In genomic region chr11:94017446-94017845, GRCh38 we compare ENCODE assay signal across 21 cellular contexts. TPM values are rescaled to one million over a fixed set of nuclear protein-coding genes. Genes with fewer than 3 reads are reported as not detected.
"Had no signal": no experiment of that assay in that cellular context is flagged by ENCODE, and none has a peak within 500 bp of the region (broad histone marks: within the 10 kb centered on the region; RNA-seq: fewer than 3 reads in every experiment).

No MANE protein-coding gene starts in this region.

- H3K4me3 ChIP-seq: cardiac muscle cell, lung, prostate gland, right lobe of liver, spleen, upper lobe of left lung had no signal

- H3K36me3 ChIP-seq: cardiac muscle cell, prostate gland, right lobe of liver, spleen, upper lobe of left lung had no signal

- H3K4me1 ChIP-seq: prostate gland, right lobe of liver, spleen, upper lobe of left lung had no signal

- H3K9me3 Mint-ChIP-seq: activated naive CD8-positive, alpha-beta T cell treated with anti-CD3 and anti-CD28 coated beads, Interleukin-2, amount 10 ng/mL, durations not matched to agents 7 days and 5 days; activated T-helper 1 cell treated with anti-CD3 and anti-CD28 coated beads, Interleukin-12 subunit alpha, Interleukin-12 subunit beta, Interleukin-2, Interleukin-4 antibody, amounts not matched to agents 30 ng/mL and 10 ng/mL and 1 ng/mL, durations not matched to agents 14 hours and 24 hours and 36 hours; neural crest cell had no signal

- H3K36me3 Mint-ChIP-seq: activated naive CD8-positive, alpha-beta T cell treated with anti-CD3 and anti-CD28 coated beads, Interleukin-2, amount 10 ng/mL, durations not matched to agents 7 days and 5 days had no signal

- H3K4me3 Mint-ChIP-seq: activated naive CD8-positive, alpha-beta T cell treated with anti-CD3 and anti-CD28 coated beads, Interleukin-2, amount 10 ng/mL, durations not matched to agents 7 days and 5 days; activated T-helper 1 cell treated with anti-CD3 and anti-CD28 coated beads, Interleukin-12 subunit alpha, Interleukin-12 subunit beta, Interleukin-2, Interleukin-4 antibody, amounts not matched to agents 30 ng/mL and 10 ng/mL and 1 ng/mL, durations not matched to agents 14 hours and 24 hours and 36 hours; endodermal cell; neural crest cell; stimulated activated naive CD8-positive, alpha-beta T cell treated with anti-CD3 and anti-CD28 coated beads, Interleukin-15, amount 100 ng/mL, for 72 hours had no signal

- DNase-seq: activated CD4-positive, alpha-beta T cell treated with anti-CD3 and anti-CD28 coated beads, Interleukin-2, amount 50 U/mL, for 1 hour; activated CD8-positive, alpha-beta memory T cell treated with anti-CD3 and anti-CD28 coated beads for 24 hours; activated naive CD8-positive, alpha-beta T cell treated with anti-CD3 and anti-CD28 coated beads, Interleukin-2, amount 10 ng/mL, durations not matched to agents 7 days and 5 days; endodermal cell; hypothalamus; right lobe of liver; spleen; stimulated activated naive CD8-positive, alpha-beta T cell treated with anti-CD3 and anti-CD28 coated beads, Interleukin-15, amount 100 ng/mL, for 72 hours; T-helper 9 cell; upper lobe of left lung had no signal

- H3K4me1 Mint-ChIP-seq: activated naive CD8-positive, alpha-beta T cell treated with anti-CD3 and anti-CD28 coated beads, Interleukin-2, amount 10 ng/mL, durations not matched to agents 7 days and 5 days; endodermal cell; neural crest cell; stimulated activated naive CD8-positive, alpha-beta T cell treated with anti-CD3 and anti-CD28 coated beads, Interleukin-15, amount 100 ng/mL, for 72 hours had no signal

- H3K9me3 ChIP-seq: prostate gland, right lobe of liver, upper lobe of left lung had no signal

- ATAC-seq: activated CD4-positive, CD25-positive, alpha-beta regulatory T cell treated with anti-CD3 and anti-CD28 coated beads, Interleukin-2, amount 50 U/mL, for 24 hours; esophagus mucosa; right lobe of liver; stimulated activated naive CD8-positive, alpha-beta T cell treated with anti-CD3 and anti-CD28 coated beads, Interleukin-15, amount 100 ng/mL, for 72 hours had no signal

- H3K27ac Mint-ChIP-seq: activated naive CD8-positive, alpha-beta T cell treated with anti-CD3 and anti-CD28 coated beads, Interleukin-2, amount 10 ng/mL, durations not matched to agents 7 days and 5 days; activated T-helper 1 cell treated with anti-CD3 and anti-CD28 coated beads, Interleukin-12 subunit alpha, Interleukin-12 subunit beta, Interleukin-2, Interleukin-4 antibody, amounts not matched to agents 30 ng/mL and 10 ng/mL and 1 ng/mL, durations not matched to agents 14 hours and 24 hours and 36 hours; endodermal cell; stimulated activated naive CD8-positive, alpha-beta T cell treated with anti-CD3 and anti-CD28 coated beads, Interleukin-15, amount 100 ng/mL, for 72 hours had no signal

- H3K27me3 ChIP-seq: cardiac muscle cell, right lobe of liver, spleen, upper lobe of left lung had no signal

- H3K27ac ChIP-seq: cardiac muscle cell, prostate gland, right lobe of liver, spleen, upper lobe of left lung had no signal

RNA-seq across cellular contexts. Expression of gene HEPHL1, which starts 3.7 kb away (rescaled TPM):
- total RNA-seq: activated naive CD8-positive, alpha-beta T cell treated with anti-CD3 and anti-CD28 coated beads, Interleukin-2, amount 10 ng/mL, durations not matched to agents 7 days and 5 days; activated T-helper 1 cell treated with anti-CD3 and anti-CD28 coated beads, Interleukin-12 subunit alpha, Interleukin-12 subunit beta, Interleukin-2, Interleukin-4 antibody, amounts not matched to agents 30 ng/mL and 10 ng/mL and 1 ng/mL, durations not matched to agents 14 hours and 24 hours and 36 hours; cardiac muscle cell; dermis microvascular lymphatic vessel endothelial cell; endodermal cell; glomerular endothelial cell; lung; neural crest cell; osteoblast; right lobe of liver; spleen; temporal lobe; upper lobe of left lung had no signal
- polyA plus RNA-seq: cardiac muscle cell, lung, spleen had no signal
